ENCODE assay signal across 22 cellular contexts in genomic region chr9:137836831-137837241, GRCh38. TPM values are rescaled to one million over a fixed set of nuclear protein-coding genes. Genes with fewer than 3 reads are reported as not detected.
A peak's percentile ranks its signal among the peaks of the same experiment; 100 is the strongest.
DNase-seq lines count a peak whose midpoint lies in the region; ATAC-seq and TF ChIP-seq lines count a peak whose summit lies in the region.
"Had no signal": no experiment of that assay in that cellular context is flagged by ENCODE, and none has a peak within 500 bp of the region (broad histone marks: within the 10 kb centered on the region; RNA-seq: fewer than 3 reads in every experiment).

No MANE protein-coding gene starts in this region.

- no peak for TF ChIP-seq EP300 in esophagus muscularis mucosa (IDR thresholded peaks at IDR 0.05)

- no peak overlapping the region for H3K4me3 ChIP-seq in heart left ventricle
- peak overlapping the region; percentile 53 for H3K4me3 ChIP-seq in OCI-LY3 (ENCODE audit: low read length)
- H3K4me3 ChIP-seq in esophagus muscularis mucosa = no peak overlapping the region
- no peak overlapping the region for H3K4me3 ChIP-seq in MG63
- H3K4me3 ChIP-seq: spleen had no signal

- 83 to 97% (median 85%) methylated on average over 4 to 12 of the region's 12 CpGs for WGBS in heart left ventricle, 4 donors
- 69% methylated on average over 6 of the region's 12 CpGs for WGBS in esophagus muscularis mucosa

- H4K20me1 ChIP-seq in OCI-LY3 (ENCODE audit: insufficient read depth, low read length) = no peaks in the 10 kb centered on the region

- TF ChIP-seq POLR2A in heart left ventricle (IDR thresholded peaks at IDR 0.05) (no peak), esophagus muscularis mucosa (IDR thresholded peaks at IDR 0.05; ENCODE audit: low read depth) (no peak)

- peaks cover 0 to 19% (median 0%) of the 10 kb centered on the region in 12 donors for H3K9me3 ChIP-seq in heart left ventricle
- H3K9me3 ChIP-seq in OCI-LY3 (ENCODE audit: insufficient read depth, low read length) = peaks cover 3% of the 10 kb centered on the region; the same call in 1 of the 2 replicates
- no peaks in the 10 kb centered on the region for H3K9me3 ChIP-seq in esophagus muscularis mucosa
- no peaks in the 10 kb centered on the region for H3K9me3 ChIP-seq in MG63

- DNase-seq in Right ventricle myocardium inferior (ENCODE audit: missing footprints) (no peak), heart left ventricle (no peak), left colon (no peak), NCI-H128 (lab: John Stamatoyannopoulos, UW; ENCODE audit: unreplicated experiment) (no peak), esophagus muscularis mucosa (ENCODE audit: extremely low spot score) (no peak), MG63 (no peak)
- DNase-seq: activated CD8-positive, alpha-beta T cell treated with anti-CD3 and anti-CD28 coated beads for 36 hours; activated naive CD4-positive, alpha-beta T cell treated with Interleukin-2 at 50 U/mL for 16 hours; activated T-cell treated with anti-CD3 and anti-CD28 coated beads, Interleukin-2, amount 50 U/mL, for 24 hours; aorta; effector memory CD4-positive, alpha-beta T cell; left ventricle myocardium superior; NCI-H146; NCI-H446 treated with DMSO at 0.1 percent for 48 hours; SIG-M5; spleen; stimulated activated CD4-positive, alpha-beta T cell treated with anti-CD3 and anti-CD28 coated beads, Interleukin-4, amount 100 ng/mL, for 4 hours; substantia nigra; T-helper 2 cell had no signal

- H2AFZ ChIP-seq in OCI-LY3 (ENCODE audit: low read depth, low read length) = no peak overlapping the region

- H3K9ac ChIP-seq in OCI-LY3 (ENCODE audit: low read length) = peak overlapping the region; percentile 92

- H3K27me3 ChIP-seq in heart left ventricle (no peaks in the 10 kb centered on the region), OCI-LY3 (ENCODE audit: low read depth, low read length) (no peaks in the 10 kb centered on the region), esophagus muscularis mucosa (no peaks in the 10 kb centered on the region), MG63 (no peaks in the 10 kb centered on the region)
- H3K27me3 ChIP-seq: spleen had no signal

- TF ChIP-seq CTCF in heart left ventricle (IDR thresholded peaks at IDR 0.05) (no peak), OCI-LY3 (IDR thresholded peaks at IDR 0.05; ENCODE audit: low read depth, low read length) (peak; percentile 41), esophagus muscularis mucosa (IDR thresholded peaks at IDR 0.05) (no peak)

- ATAC-seq in Right ventricle myocardium inferior (peak; percentile 15), heart left ventricle (no peak), left colon (peak; percentile 12), HG02763 (IDR thresholded peaks at IDR 0.05; ENCODE audit: unreplicated experiment) (no peak)
- ATAC-seq: activated CD8-positive, alpha-beta T cell treated with anti-CD3 and anti-CD28 coated beads for 36 hours; left ventricle myocardium superior had no signal

- peak overlapping the region; percentile 78 for H3K4me2 ChIP-seq in OCI-LY3 (ENCODE audit: low read length)

- intact Hi-C loops in Right ventricle myocardium inferior (cut with DNase I) = no loop called here
- intact Hi-C loops in heart left ventricle (cut with DNase I) = no loop called here
- intact Hi-C loops in left colon (cut with DNase I, micrococcal nuclease) = no loop called here
- intact Hi-C loops in esophagus muscularis mucosa (cut with DNase I) = no loop called here

- H3K79me2 ChIP-seq in OCI-LY3 (ENCODE audit: low read length) = 0 out of 2 replicates have a peak, but pooled peaks cover 2% of the 10 kb centered on the region

- no peaks in the 10 kb centered on the region for H3K4me1 ChIP-seq in heart left ventricle
- H3K4me1 ChIP-seq in OCI-LY3 (ENCODE audit: low read length) = peaks cover 50% of the 10 kb centered on the region
- H3K4me1 ChIP-seq in esophagus muscularis mucosa = no peaks in the 10 kb centered on the region
- H3K4me1 ChIP-seq: spleen had no signal

- H3K27ac ChIP-seq in heart left ventricle (no peak overlapping the region), OCI-LY3 (ENCODE audit: low read length) (peak overlapping the region; percentile 98), esophagus muscularis mucosa (replicated peaks in 1 of 4) (no peak overlapping the region)
- H3K27ac ChIP-seq: C4-2B, spleen had no signal

- H3K36me3 ChIP-seq in heart left ventricle (peaks cover 0 to 55% (median 42%) of the 10 kb centered on the region in 9 donors), OCI-LY3 (replicated peaks; ENCODE audit: low read depth, low read length) (peaks cover 63% of the 10 kb centered on the region), esophagus muscularis mucosa (peaks cover 29 to 67% (median 57%) of the 10 kb centered on the region in 4 donors), MG63 (peaks cover 12% of the 10 kb centered on the region)

RNA-seq across cellular contexts. Expression of gene CACNA1B, which starts 40.7 kb away (rescaled TPM):
- total RNA-seq in Right ventricle myocardium inferior (0.41 TPM), heart left ventricle (under 1 TPM; 0.04 to 0.25 (median 0.16) TPM), left colon (under 1 TPM; 0.22 to 0.24 TPM), esophagus muscularis mucosa (under 1 TPM; 0.13 to 0.42 (median 0.31) TPM)
- polyA plus RNA-seq in heart left ventricle = under 1 TPM; 0.03 to 0.08 TPM
- not detected in 2 replicates for total RNA-seq in MG63 (2014; rRNA removed; shearing (Covaris generic); ENCODE audit: low replicate concordance)
- total RNA-seq: activated CD8-positive, alpha-beta T cell treated with anti-CD3 and anti-CD28 coated beads for 36 hours had no signal

Comparison
In these comparisons a context has a peak if more than half of its experiments do, and no peak if none do; other contexts are left out.
1. ATAC-seq: peak in Right ventricle myocardium inferior (single experiment) and left colon (single experiment); none in heart left ventricle (0 of 4) and HG02763 (single experiment).